1 cellular context compared by ENCODE assay signal in the genomic region with DNA sequence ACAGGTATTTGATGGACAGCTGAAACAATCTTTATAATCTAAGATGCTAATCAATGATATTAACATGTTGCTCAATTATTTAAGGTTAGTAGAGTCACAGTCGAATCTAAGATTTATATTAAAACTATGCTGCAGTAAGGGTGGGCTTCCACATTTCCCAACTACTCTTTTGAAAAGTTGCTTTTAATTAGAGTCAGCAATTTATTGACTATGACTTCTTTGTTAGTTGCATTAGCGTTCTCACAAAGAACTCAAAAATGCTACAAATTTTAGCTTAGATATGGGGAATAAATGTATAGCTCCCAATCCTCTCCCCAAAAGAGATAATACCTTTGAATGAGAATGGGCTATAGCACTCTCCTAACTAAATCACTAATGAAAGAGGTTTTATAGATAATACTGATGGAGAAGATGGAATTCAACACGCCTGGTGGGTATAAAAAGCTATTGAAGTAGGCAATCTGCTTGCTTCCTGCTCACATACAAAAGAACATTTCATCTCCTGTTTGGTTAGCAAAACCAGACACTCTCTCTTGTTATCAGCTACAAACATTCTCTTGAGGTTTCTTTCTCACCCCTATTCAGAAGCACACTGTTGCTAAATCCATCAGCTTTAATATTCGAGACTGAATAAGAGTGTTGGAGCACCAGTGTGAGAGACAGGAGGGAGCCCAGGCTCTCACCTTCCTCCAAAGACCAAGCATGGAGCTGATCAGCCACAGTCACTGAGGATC.
A peak's percentile ranks its signal among the peaks of the same experiment; 100 is the strongest.
TF ChIP-seq lines count a peak whose summit lies in the region.

No MANE protein-coding gene starts in this region.

TF ChIP-seq in IMR-90, 13 proteins besides CTCF, POLR2A, EP300 and RAD21:
- TF ChIP-seq MAFK (IDR thresholded peaks at IDR 0.05; ENCODE audit: low read depth, low read length), result peak; percentile 39
- no peak for TF ChIP-seq BHLHE40 (IDR thresholded peaks at IDR 0.05; ENCODE audit: low read depth, low read length)
